In the genomic region with DNA sequence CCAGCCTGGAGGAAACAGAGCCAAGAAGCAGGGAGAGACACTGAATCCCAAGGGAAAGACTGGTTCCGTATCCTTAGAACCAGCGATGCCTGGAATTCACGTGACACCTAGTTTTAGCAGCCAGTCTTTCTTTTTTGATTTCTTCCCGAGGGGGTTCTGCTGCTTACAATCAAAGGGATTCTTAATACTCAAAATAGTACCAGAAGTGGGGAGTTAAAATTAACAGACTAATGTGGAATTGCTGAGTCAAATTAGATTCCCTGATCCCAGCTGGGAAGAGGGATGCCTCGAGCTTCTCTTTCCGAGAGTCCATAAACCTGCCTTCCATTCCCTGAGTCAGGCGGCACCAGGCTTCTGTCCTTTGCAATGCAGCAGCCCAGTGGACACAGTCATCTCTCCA, we compare ENCODE assay signal across 35 cellular contexts. TPM values are rescaled to one million over a fixed set of nuclear protein-coding genes. Genes with fewer than 3 reads are reported as not detected.
"Had no signal": no experiment of that assay in that cellular context is flagged by ENCODE, and none has a peak within 500 bp of the region (broad histone marks: within the 10 kb centered on the region; RNA-seq: fewer than 3 reads in every experiment).

No MANE protein-coding gene starts in this region.

- H3K27ac Mint-ChIP-seq: mesothelial cell of epicardium; nephron; progenitor cell of endocrine pancreas; stimulated activated naive B cell treated with anti-CD40 and anti-IgM and Interleukin-4, amounts not matched to agents 10 μg/mL and 1 μg/mL and 100 μg/mL, for 72 hours had no signal

- DNase-seq: hippocampal formation; kidney; left colon; left ventricle myocardium inferior; mesendoderm; naive B cell; occipital lobe; ovary; right lobe of liver; stimulated activated CD4-positive, alpha-beta T cell treated with anti-CD3 and anti-CD28 coated beads, Interleukin-1b, Interleukin-23, amount 100 ng/mL, for 48 hours; stimulated activated CD4-positive, alpha-beta T cell treated with anti-CD3 and anti-CD28 coated beads, Interleukin-2, amount 100 ng/mL, for 48 hours; stimulated activated CD4-positive, alpha-beta T cell treated with anti-CD3 and anti-CD28 coated beads, Interleukin-4, amount 100 ng/mL, for 4 hours; stimulated activated CD8-positive, alpha-beta memory T cell treated with anti-CD3 and anti-CD28 coated beads, Interleukin-4, amount 100 ng/mL, for 48 hours; stimulated activated naive B cell treated with anti-CD40 and anti-IgM and Interleukin-4, amounts not matched to agents 10 μg/mL and 1 μg/mL and 100 μg/mL, for 72 hours; stimulated activated naive CD8-positive, alpha-beta T cell treated with anti-CD3 and anti-CD28 coated beads, Interleukin-15, Interleukin-2, amounts not matched to agents 100 U/mL and 50 U/mL, for 24 hours; stomach; testis; thyroid gland; transverse colon; upper lobe of left lung had no signal

- H3K9me3 Mint-ChIP-seq: neural crest cell had no signal

- H3K4me1 ChIP-seq: right lobe of liver, testis, vagina had no signal

- H3K4me2 ChIP-seq: smooth muscle cell had no signal

- H3K4me3 Mint-ChIP-seq: mesothelial cell of epicardium; nephron; neural crest cell; stimulated activated naive B cell treated with anti-CD40 and anti-IgM and Interleukin-4, amounts not matched to agents 10 μg/mL and 1 μg/mL and 100 μg/mL, for 72 hours had no signal

- H3K27ac ChIP-seq: left ventricle myocardium inferior, neutrophil, ovary, right atrium auricular region, right lobe of liver, stomach, testis, thyroid gland, transverse colon, upper lobe of left lung, vagina had no signal

- H3K36me3 ChIP-seq: left ventricle myocardium inferior, neutrophil, ovary, right atrium auricular region, right lobe of liver, stomach, thyroid gland, transverse colon, upper lobe of left lung, vagina had no signal

- H3K27me3 ChIP-seq: ovary, right atrium auricular region, right lobe of liver, testis, thyroid gland had no signal

- H3K36me3 Mint-ChIP-seq: mesothelial cell of epicardium had no signal

- ATAC-seq: left colon; right lobe of liver; stimulated activated naive B cell treated with anti-CD40 and anti-IgM and Interleukin-4, amounts not matched to agents 10 μg/mL and 1 μg/mL and 100 μg/mL, for 72 hours; stimulated activated naive CD8-positive, alpha-beta T cell treated with anti-CD3 and anti-CD28 coated beads, Interleukin-15, Interleukin-2, amounts not matched to agents 100 U/mL and 50 U/mL, for 24 hours had no signal

- H3K4me1 Mint-ChIP-seq: mesothelial cell of epicardium; nephron; neural crest cell; stimulated activated naive B cell treated with anti-CD40 and anti-IgM and Interleukin-4, amounts not matched to agents 10 μg/mL and 1 μg/mL and 100 μg/mL, for 72 hours had no signal

- H3K9me3 ChIP-seq: neutrophil, ovary, right lobe of liver, testis, thyroid gland, transverse colon, upper lobe of left lung, vagina had no signal

- H3K4me3 ChIP-seq: left ventricle myocardium inferior, lung, ovary, right atrium auricular region, right lobe of liver, smooth muscle cell, stomach, testis, thyroid gland, transverse colon, upper lobe of left lung, vagina had no signal

RNA-seq across cellular contexts. Expression of a gene that starts 4.8 kb away (rescaled TPM):
- total RNA-seq: neural crest cell, smooth muscle cell had no signal

RNA-seq across cellular contexts. Expression of a gene that starts 18.9 kb away (rescaled TPM):
- total RNA-seq: kidney, left colon, left ventricle myocardium inferior, lower leg skin, lung, mesothelial cell of epicardium, mononuclear cell, neural crest cell, occipital lobe, progenitor cell of endocrine pancreas, pulmonary artery endothelial cell, renal cortical epithelial cell, right atrium auricular region, right lobe of liver, skeletal muscle tissue, smooth muscle cell, stomach, thyroid gland, transverse colon, upper lobe of left lung, urinary bladder, vagina had no signal
